In the genomic region with DNA sequence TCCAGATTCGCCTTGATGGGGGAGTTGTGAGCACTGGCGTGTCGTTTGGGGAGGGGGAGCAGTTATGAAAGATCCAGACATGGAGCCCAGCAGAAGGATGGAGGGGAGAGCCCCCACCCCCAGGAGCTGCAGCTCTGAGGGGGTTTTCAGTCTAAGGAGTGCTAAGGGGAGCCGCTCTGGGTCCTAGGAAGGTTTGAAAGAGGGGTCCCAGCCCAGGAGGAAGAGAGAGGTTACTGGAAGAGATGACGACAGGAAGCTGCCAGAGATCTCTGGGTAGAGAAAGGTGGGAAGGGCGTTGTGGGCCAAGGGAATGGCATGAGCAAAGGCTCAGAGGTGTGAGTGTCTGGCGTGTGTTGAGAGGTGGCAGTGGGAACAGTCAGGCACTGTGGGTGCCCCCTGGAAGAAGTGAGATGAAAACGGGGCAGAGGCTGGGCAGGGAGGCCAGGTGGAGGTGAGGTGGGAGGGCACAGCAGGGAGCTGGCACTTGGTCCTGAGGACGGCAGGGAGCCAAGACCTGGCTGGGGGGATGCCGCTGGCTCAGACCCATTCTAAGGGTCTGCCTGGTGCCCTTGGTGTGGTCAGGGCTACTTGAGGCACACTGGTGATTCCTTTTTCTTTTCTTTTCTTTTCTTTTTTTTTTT, we compare ENCODE assay signal across 12 cellular contexts. TPM values are rescaled to one million over a fixed set of nuclear protein-coding genes. Genes with fewer than 3 reads are reported as not detected.
DNase-seq lines count a peak whose midpoint lies in the region; ATAC-seq, FAIRE-seq and TF ChIP-seq lines count a peak whose summit lies in the region.
"Had no signal": no experiment of that assay in that cellular context is flagged by ENCODE, and none has a peak within 500 bp of the region (broad histone marks: within the 10 kb centered on the region; RNA-seq: fewer than 3 reads in every experiment).

No MANE protein-coding gene starts in this region.

- H3K36me3 Mint-ChIP-seq in activated CD4-positive, alpha-beta T cell treated with anti-CD3 and anti-CD28 coated beads, Interleukin-2, amount 10 ng/mL, durations not matched to agents 7 days and 5 days (ENCODE audit: low read depth): peaks cover 30% of the 10 kb centered on the region
- peaks cover 21% of the 10 kb centered on the region for H3K36me3 Mint-ChIP-seq in activated CD8-positive, alpha-beta T cell treated with anti-CD3 and anti-CD28 coated beads, Interleukin-2, amount 10 ng/mL, durations not matched to agents 7 days and 5 days (ENCODE audit: low read depth)

- intact Hi-C loops in kidney (cut with DNase I): no loop called here

- POLR2A ChIA-PET in activated CD4-positive, alpha-beta T cell treated with anti-CD3 and anti-CD28 coated beads, Interleukin-2, amount 10 ng/mL, durations not matched to agents 7 days and 5 days (lab: Charles Lee): no interaction called here
- POLR2A ChIA-PET in activated CD8-positive, alpha-beta T cell treated with anti-CD3 and anti-CD28 coated beads, Interleukin-2, amount 10 ng/mL, durations not matched to agents 7 days and 5 days (lab: Charles Lee): no interaction called here

- no peak for ATAC-seq in activated CD8-positive, alpha-beta T cell treated with anti-CD3 and anti-CD28 coated beads, Interleukin-2, amount 10 ng/mL, durations not matched to agents 7 days and 5 days
- no peak for ATAC-seq in HG03196 (IDR thresholded peaks at IDR 0.05; ENCODE audit: unreplicated experiment)
- ATAC-seq: foreskin keratinocyte had no signal

- H3K27ac ChIP-seq in iPS-20b (ENCODE audit: low read length) (no peak overlapping the region), substantia nigra (ENCODE audit: low read depth, low read length, poor library complexity, severe bottlenecking) (peak overlapping the region; percentile 91), kidney (ENCODE audit: low read depth in 2 of 2, low read length in 2 of 2) (no peak overlapping the region)
- H3K27ac ChIP-seq: foreskin keratinocyte, prostate gland had no signal

- H3K4me3 ChIP-seq in iPS-20b (ENCODE audit: low read length): peak overlapping the region; percentile 72
- H3K4me3 ChIP-seq in kidney (ENCODE audit: low read length in 2 of 2): peak overlapping the region in 1 of 2 donors; percentile 37

- TF ChIP-seq CTCF in kidney (IDR thresholded peaks at IDR 0.05; ENCODE audit: borderline replicate concordance, extremely low read depth, insufficient read depth): no peak

- H3K9me3 ChIP-seq in iPS-20b (ENCODE audit: insufficient read depth, low read depth, low read length) (no peaks in the 10 kb centered on the region), kidney (ENCODE audit: control insufficient read depth in 1 of 2, low read length in 2 of 2) (no peaks in the 10 kb centered on the region)
- H3K9me3 ChIP-seq: prostate gland had no signal

- no peaks in the 10 kb centered on the region for H3K9me3 Mint-ChIP-seq in activated CD4-positive, alpha-beta T cell treated with anti-CD3 and anti-CD28 coated beads, Interleukin-2, amount 10 ng/mL, durations not matched to agents 7 days and 5 days
- H3K9me3 Mint-ChIP-seq in activated CD8-positive, alpha-beta T cell treated with anti-CD3 and anti-CD28 coated beads, Interleukin-2, amount 10 ng/mL, durations not matched to agents 7 days and 5 days (ENCODE audit: insufficient read depth): no peaks in the 10 kb centered on the region

- H3K27ac Mint-ChIP-seq in activated CD4-positive, alpha-beta T cell treated with anti-CD3 and anti-CD28 coated beads, Interleukin-2, amount 10 ng/mL, durations not matched to agents 7 days and 5 days: no peak overlapping the region
- H3K27ac Mint-ChIP-seq in activated CD8-positive, alpha-beta T cell treated with anti-CD3 and anti-CD28 coated beads, Interleukin-2, amount 10 ng/mL, durations not matched to agents 7 days and 5 days: no peak overlapping the region

- peak overlapping the region; percentile 59; the same call in 1 of the 2 replicates for H3K9ac ChIP-seq in iPS-20b (ENCODE audit: low read depth, low read length)
- H3K9ac ChIP-seq in kidney (ENCODE audit: low read length in 2 of 2): no peak overlapping the region

- FAIRE-seq in kidney (lab: Jason Lieb, UNC): no peak

- H3K4me1 ChIP-seq in iPS-20b (ENCODE audit: insufficient read depth, low read length): peaks cover 7% of the 10 kb centered on the region; the same call in 1 of the 2 replicates
- peaks cover 0 to 7% of the 10 kb centered on the region in 2 donors for H3K4me1 ChIP-seq in kidney (ENCODE audit: control insufficient read depth in 1 of 2, insufficient read depth in 1 of 2, low read depth in 1 of 2, low read length in 2 of 2)
- H3K4me1 ChIP-seq: foreskin keratinocyte, prostate gland had no signal

- peaks cover 43% of the 10 kb centered on the region for H3K27me3 ChIP-seq in iPS-20b (ENCODE audit: insufficient read depth, low read length)

- DNase-seq in activated CD4-positive, alpha-beta T cell treated with anti-CD3 and anti-CD28 coated beads, Interleukin-2, amount 10 ng/mL, durations not matched to agents 7 days and 5 days: no peak
- no peak for DNase-seq in activated CD4-positive, alpha-beta T cell treated with anti-CD3 and anti-CD28 coated beads for 4 hours
- DNase-seq in activated CD8-positive, alpha-beta T cell treated with anti-CD3 and anti-CD28 coated beads, Interleukin-2, amount 10 ng/mL, durations not matched to agents 7 days and 5 days: no peak
- DNase-seq in substantia nigra (lab: John Stamatoyannopoulos, UW): peak in 1 of 49 donors; percentile 82
- no peak for DNase-seq in kidney
- DNase-seq in DMS79 (lab: John Stamatoyannopoulos, UW): no peak
- DNase-seq: foreskin keratinocyte, NCI-H2171 treated with DMSO at 0.1 percent for 48 hours, T1000 had no signal

- CTCF ChIA-PET in activated CD4-positive, alpha-beta T cell treated with anti-CD3 and anti-CD28 coated beads, Interleukin-2, amount 10 ng/mL, durations not matched to agents 7 days and 5 days (lab: Charles Lee): interaction anchor here (0.6 kb wide), 1 partner anchor 53 kb away, joined by 6 read pairs; no protein-coding TSS in a partner anchor
- CTCF ChIA-PET in activated CD8-positive, alpha-beta T cell treated with anti-CD3 and anti-CD28 coated beads, Interleukin-2, amount 10 ng/mL, durations not matched to agents 7 days and 5 days (lab: Charles Lee): no interaction called here

- H3K4me1 Mint-ChIP-seq in activated CD4-positive, alpha-beta T cell treated with anti-CD3 and anti-CD28 coated beads, Interleukin-2, amount 10 ng/mL, durations not matched to agents 7 days and 5 days: peaks cover 28% of the 10 kb centered on the region
- peaks cover 28% of the 10 kb centered on the region for H3K4me1 Mint-ChIP-seq in activated CD8-positive, alpha-beta T cell treated with anti-CD3 and anti-CD28 coated beads, Interleukin-2, amount 10 ng/mL, durations not matched to agents 7 days and 5 days (ENCODE audit: low read depth)

- peaks cover 37% of the 10 kb centered on the region for H3K27me3 Mint-ChIP-seq in activated CD4-positive, alpha-beta T cell treated with anti-CD3 and anti-CD28 coated beads, Interleukin-2, amount 10 ng/mL, durations not matched to agents 7 days and 5 days
- peaks cover 29% of the 10 kb centered on the region for H3K27me3 Mint-ChIP-seq in activated CD8-positive, alpha-beta T cell treated with anti-CD3 and anti-CD28 coated beads, Interleukin-2, amount 10 ng/mL, durations not matched to agents 7 days and 5 days (ENCODE audit: low read depth)

- H3K4me3 Mint-ChIP-seq in activated CD4-positive, alpha-beta T cell treated with anti-CD3 and anti-CD28 coated beads, Interleukin-2, amount 10 ng/mL, durations not matched to agents 7 days and 5 days: peak overlapping the region; percentile 59
- H3K4me3 Mint-ChIP-seq in activated CD8-positive, alpha-beta T cell treated with anti-CD3 and anti-CD28 coated beads, Interleukin-2, amount 10 ng/mL, durations not matched to agents 7 days and 5 days: peak overlapping the region; percentile 66

- no peaks in the 10 kb centered on the region for H3K36me3 ChIP-seq in iPS-20b (ENCODE audit: insufficient read depth, low read depth, low read length)
- H3K36me3 ChIP-seq in kidney (ENCODE audit: control insufficient read depth in 1 of 2, insufficient read depth in 2 of 2, low read length in 2 of 2): no peaks in the 10 kb centered on the region
- H3K36me3 ChIP-seq: prostate gland had no signal

RNA-seq across cellular contexts. Expression of gene MGAT3, which starts 1.8 kb away (rescaled TPM):
- total RNA-seq in activated CD4-positive, alpha-beta T cell treated with anti-CD3 and anti-CD28 coated beads, Interleukin-2, amount 10 ng/mL, durations not matched to agents 7 days and 5 days: 10 to 100 TPM; 12.8 to 15.5 TPM
- total RNA-seq in activated CD8-positive, alpha-beta T cell treated with anti-CD3 and anti-CD28 coated beads, Interleukin-2, amount 10 ng/mL, durations not matched to agents 7 days and 5 days: 10 to 100 TPM in 1 of 2 experiments, 1 to 10 TPM in 1; 9.1 to 10.0 TPM
- total RNA-seq in kidney: 5.4 TPM
- 2.7 TPM for polyA plus RNA-seq in kidney (ENCODE audit: insufficient read depth, low read depth, low replicate concordance)
- total RNA-seq: foreskin keratinocyte had no signal
- polyA plus RNA-seq: foreskin keratinocyte had no signal

RNA-seq across cellular contexts. Expression of gene MIEF1, which starts 43.5 kb away (rescaled TPM):
- 10 to 100 TPM; 34.8 to 40.0 TPM for total RNA-seq in activated CD4-positive, alpha-beta T cell treated with anti-CD3 and anti-CD28 coated beads, Interleukin-2, amount 10 ng/mL, durations not matched to agents 7 days and 5 days
- 10 to 100 TPM; 37.9 to 38.2 TPM for total RNA-seq in activated CD8-positive, alpha-beta T cell treated with anti-CD3 and anti-CD28 coated beads, Interleukin-2, amount 10 ng/mL, durations not matched to agents 7 days and 5 days
- 27.9 TPM for total RNA-seq in kidney
- 13.0 TPM for polyA plus RNA-seq in kidney (ENCODE audit: insufficient read depth, low read depth, low replicate concordance)

RNA-seq across cellular contexts. Expression of gene TAB1, which starts 59.0 kb away (rescaled TPM):
- 10 to 100 TPM; 36.4 to 40.8 TPM for total RNA-seq in activated CD4-positive, alpha-beta T cell treated with anti-CD3 and anti-CD28 coated beads, Interleukin-2, amount 10 ng/mL, durations not matched to agents 7 days and 5 days
- 10 to 100 TPM; 27.0 to 28.5 TPM for total RNA-seq in activated CD8-positive, alpha-beta T cell treated with anti-CD3 and anti-CD28 coated beads, Interleukin-2, amount 10 ng/mL, durations not matched to agents 7 days and 5 days
- total RNA-seq in kidney: 30.9 TPM
- 14.4 TPM for polyA plus RNA-seq in kidney (ENCODE audit: insufficient read depth, low read depth, low replicate concordance)
